In the genomic region with DNA sequence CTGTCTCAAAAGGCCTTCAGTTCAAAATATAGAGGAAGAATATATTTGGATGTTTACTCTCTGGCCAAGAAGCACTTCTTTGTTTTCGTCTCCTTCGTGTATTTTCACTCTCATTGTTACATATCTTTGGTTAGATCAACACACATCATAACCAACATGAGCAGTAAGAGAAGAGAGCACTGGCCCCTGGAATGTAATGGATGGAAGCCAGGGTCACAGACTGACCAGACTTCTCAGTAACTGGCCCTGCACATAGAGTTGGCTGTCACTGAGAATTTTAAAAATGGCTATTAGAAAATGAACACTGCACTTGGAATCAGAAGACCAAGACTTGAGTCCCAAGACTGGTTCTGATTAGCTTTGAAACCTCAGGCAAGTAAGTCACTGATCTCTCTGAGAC, we compare ENCODE assay signal across 23 cellular contexts.
DNase-seq lines count a peak whose midpoint lies in the region; ATAC-seq, FAIRE-seq and TF ChIP-seq lines count a peak whose summit lies in the region.
"Had no signal": no experiment of that assay in that cellular context is flagged by ENCODE, and none has a peak within 500 bp of the region (broad histone marks: within the 10 kb centered on the region; RNA-seq: fewer than 3 reads in every experiment).

No MANE protein-coding gene starts in this region.

- TF ChIP-seq RAD21 in SK-N-SH (IDR thresholded peaks at IDR 0.05; ENCODE audit: low read length): no peak

- H3K4me1 Mint-ChIP-seq in neural progenitor cell: no peaks in the 10 kb centered on the region
- H3K4me1 Mint-ChIP-seq: B cell had no signal

- intact Hi-C loops in PC-3 (cut with micrococcal nuclease) (no loop called here), adrenal gland (cut with DNase I) (no loop called here)

- H3K4me1 ChIP-seq in SK-N-SH (ENCODE audit: control insufficient read depth in 1 of 2, insufficient read depth in 2 of 2, low read depth in 1 of 2, low read length in 1 of 2): peaks cover 0 to 5% of the 10 kb centered on the region in 2 experiments; a peak in 2 of 4 replicates
- H3K4me1 ChIP-seq in PC-3 (ENCODE audit: insufficient read depth, low read length): peaks cover 7% of the 10 kb centered on the region
- H3K4me1 ChIP-seq in neural progenitor cell: no peaks in the 10 kb centered on the region
- no peaks in the 10 kb centered on the region for H3K4me1 ChIP-seq in adrenal gland (replicated peaks in 1 of 2)
- H3K4me1 ChIP-seq: A549, Caco-2 had no signal

- H3K4me3 Mint-ChIP-seq in neural progenitor cell: no peak overlapping the region
- H3K4me3 Mint-ChIP-seq: B cell; CD4-positive, alpha-beta T cell; CD8-positive, alpha-beta T cell had no signal

- CTCF ChIA-PET in SK-N-SH (lab: Yijun Ruan, JAX) (no interaction called here), PC-3 (lab: Charles Lee) (no interaction called here)

- no peaks in the 10 kb centered on the region for H3K9me3 Mint-ChIP-seq in neural progenitor cell
- H3K9me3 Mint-ChIP-seq: CD8-positive, alpha-beta T cell had no signal

- H3K9ac ChIP-seq in SK-N-SH (no peak overlapping the region), PC-3 (ENCODE audit: low read length) (no peak overlapping the region), neural progenitor cell (no peak overlapping the region)
- H3K9ac ChIP-seq: BLaER1 treated with 17β-estradiol and CSF1 and Interleukin-3, amounts not matched to agents 10 nM and 100 nM had no signal

- H4K20me1 ChIP-seq in SK-N-SH (ENCODE audit: insufficient read depth) (no peaks in the 10 kb centered on the region), PC-3 (ENCODE audit: low read length) (no peaks in the 10 kb centered on the region), neural progenitor cell (ENCODE audit: low read depth) (no peaks in the 10 kb centered on the region)
- H4K20me1 ChIP-seq: BLaER1 treated with 17β-estradiol and CSF1 and Interleukin-3, amounts not matched to agents 10 nM and 100 nM had no signal

- no peak overlapping the region for H3K4me2 ChIP-seq in SK-N-SH
- H3K4me2 ChIP-seq in PC-3 (ENCODE audit: low read length): no peak overlapping the region
- no peak overlapping the region for H3K4me2 ChIP-seq in neural progenitor cell
- H3K4me2 ChIP-seq: A549; BLaER1 treated with 17β-estradiol and CSF1 and Interleukin-3, amounts not matched to agents 10 nM and 100 nM had no signal

- no peaks in the 10 kb centered on the region for H3K79me2 ChIP-seq in SK-N-SH (ENCODE audit: insufficient read depth)
- no peaks in the 10 kb centered on the region for H3K79me2 ChIP-seq in PC-3 (ENCODE audit: low read length)
- no peaks in the 10 kb centered on the region for H3K79me2 ChIP-seq in neural progenitor cell (ENCODE audit: low read depth)

- BruUV-seq in PC-3 (replicated peaks; lab: Mats Ljungman, UMichigan): no TSS peak

- H3K9me2 ChIP-seq in SK-N-SH (no peaks in the 10 kb centered on the region), PC-3 (replicated peaks; ENCODE audit: low read length) (no peaks in the 10 kb centered on the region)

- H3K27me3 Mint-ChIP-seq in neural progenitor cell (ENCODE audit: insufficient read depth, low read depth): peaks cover 3% of the 10 kb centered on the region
- H3K27me3 Mint-ChIP-seq: B cell; CD4-positive, alpha-beta T cell had no signal

- no peak for TF ChIP-seq POLR2A in adrenal gland (IDR thresholded peaks at IDR 0.05)

- peak; percentile 94 for ATAC-seq in SK-N-SH treated with all-trans-retinoic acid at 6 μM for 48 hours
- ATAC-seq in PC-3: 0 out of 2 replicates have a peak, but pooled peaks have one; percentile 25
- ATAC-seq: A549; CD8-positive, alpha-beta T cell; GM12878 had no signal

- no peak for TF ChIP-seq EP300 in SK-N-SH (IDR thresholded peaks at IDR 0.05; ENCODE audit: borderline replicate concordance in 1 of 2, low read depth in 1 of 2, low read length in 1 of 2)

- H3K4me3 ChIP-seq in SK-N-SH (ENCODE audit: low read depth in 2 of 2, low read length in 1 of 2) (no peak overlapping the region), PC-3 (ENCODE audit: low read length) (no peak overlapping the region), neural progenitor cell (no peak overlapping the region), adrenal gland (no peak overlapping the region)
- H3K4me3 ChIP-seq: A549; BLaER1 treated with 17β-estradiol and CSF1 and Interleukin-3, amounts not matched to agents 10 nM and 100 nM; GM12878 had no signal

- DNase-seq in SK-N-SH: no peak
- DNase-seq in PC-3: peak; percentile 23
- DNase-seq in neural progenitor cell (ENCODE audit: low spot score): no peak
- DNase-seq in RCC 7860 (ENCODE audit: low spot score): no peak
- no peak for DNase-seq in adrenal gland
- no peak for DNase-seq in SHP77 treated with DMSO at 0.1 percent for 48 hours (lab: John Stamatoyannopoulos, UW)
- DNase-seq: AML-193; Caco-2; Calu3; CD4-positive, alpha-beta T cell; CD8-positive, alpha-beta T cell; DMS79 treated with DMSO at 0.1 percent for 48 hours; EL; GDM1 had no signal

- H3K9me3 ChIP-seq in SK-N-SH (no peaks in the 10 kb centered on the region), PC-3 (ENCODE audit: low read length) (no peaks in the 10 kb centered on the region), neural progenitor cell (ENCODE audit: low read depth) (no peaks in the 10 kb centered on the region), adrenal gland (replicated peaks in 1 of 3) (no peaks in the 10 kb centered on the region)
- H3K9me3 ChIP-seq: A549, Caco-2 had no signal

- H3K36me3 ChIP-seq in SK-N-SH (replicated peaks in 1 of 2; ENCODE audit: control insufficient read depth in 1 of 2, insufficient read depth in 2 of 2, low read length in 1 of 2) (no peaks in the 10 kb centered on the region), PC-3 (ENCODE audit: low read depth, low read length) (no peaks in the 10 kb centered on the region), neural progenitor cell (no peaks in the 10 kb centered on the region), adrenal gland (replicated peaks in 1 of 2) (no peaks in the 10 kb centered on the region)
- H3K36me3 ChIP-seq: BLaER1 treated with 17β-estradiol and CSF1 and Interleukin-3, amounts not matched to agents 10 nM and 100 nM had no signal

- no peak overlapping the region for H3K27ac Mint-ChIP-seq in neural progenitor cell
- H3K27ac Mint-ChIP-seq: B cell; CD4-positive, alpha-beta T cell; CD8-positive, alpha-beta T cell had no signal

- WGBS in SK-N-SH (ENCODE audit: low lambda C conversion rate): 2% methylated on average over 2 of the region's 2 CpGs
- WGBS in adrenal gland, 4 donors: 20 to 26% (median 25%) methylated on average over 2 of the region's 2 CpGs

- TF ChIP-seq CTCF in SK-N-SH (IDR thresholded peaks at IDR 0.05) (no peak), PC-3 (conservative IDR thresholded peaks at IDR 0.05; ENCODE audit: low read depth, low read length) (no peak), neural progenitor cell (IDR thresholded peaks at IDR 0.05) (no peak), adrenal gland (IDR thresholded peaks at IDR 0.05) (no peak)

- H3K27ac ChIP-seq in SK-N-SH (ENCODE audit: low read depth in 2 of 2, low read length in 1 of 2) (peak overlapping the region in 1 of 2 experiments; percentile 80; a peak in 1 of 4 replicates), PC-3 (ENCODE audit: low read length) (no peak overlapping the region), neural progenitor cell (no peak overlapping the region), adrenal gland (no peak overlapping the region)
- H3K27ac ChIP-seq: 22Rv1; A549; BLaER1 treated with 17β-estradiol and CSF1 and Interleukin-3, amounts not matched to agents 10 nM and 100 nM; C4-2B had no signal

- POLR2A ChIA-PET in SK-N-SH (lab: Yijun Ruan, JAX) (no interaction called here), PC-3 (lab: Charles Lee; ENCODE audit: unreplicated experiment) (no interaction called here)

- H3K27me3 ChIP-seq in SK-N-SH (ENCODE audit: insufficient read depth) (no peaks in the 10 kb centered on the region), PC-3 (ENCODE audit: low read length) (no peaks in the 10 kb centered on the region), neural progenitor cell (no peaks in the 10 kb centered on the region), adrenal gland (no peaks in the 10 kb centered on the region)
- H3K27me3 ChIP-seq: BLaER1 treated with 17β-estradiol and CSF1 and Interleukin-3, amounts not matched to agents 10 nM and 100 nM had no signal

- no peak overlapping the region for H2AFZ ChIP-seq in SK-N-SH (ENCODE audit: low read depth)
- H2AFZ ChIP-seq in PC-3 (ENCODE audit: low read length): no peak overlapping the region
- peak overlapping the region; percentile 51 for H2AFZ ChIP-seq in neural progenitor cell (replicated peaks)

- no peaks in the 10 kb centered on the region for H3K36me3 Mint-ChIP-seq in neural progenitor cell
- H3K36me3 Mint-ChIP-seq: CD8-positive, alpha-beta T cell had no signal

- H3F3A ChIP-seq in SK-N-SH (replicated peaks; ENCODE audit: insufficient read depth) (no peaks in the 10 kb centered on the region), PC-3 (ENCODE audit: low read length, unreplicated experiment) (no peaks in the 10 kb centered on the region), neural progenitor cell (ENCODE audit: low read depth) (no peaks in the 10 kb centered on the region)

- no peak for FAIRE-seq in RCC 7860 (lab: Jason Lieb, UNC)
- FAIRE-seq: A549, GM12878, GM12892, GM18507 had no signal

TF ChIP-seq in SK-N-SH treated with all-trans-retinoic acid at 6 μM for 48 hours, 23 proteins besides CTCF, POLR2A, EP300 and RAD21 (continues in another document):
- no peak for TF ChIP-seq ZC3H10 (CRISPR knock-in tag; IDR thresholded peaks at IDR 0.05)

TF ChIP-seq in SK-N-SH, 30 proteins besides CTCF, POLR2A, EP300 and RAD21 (continues in another document):
- TF ChIP-seq, protein P1, sequence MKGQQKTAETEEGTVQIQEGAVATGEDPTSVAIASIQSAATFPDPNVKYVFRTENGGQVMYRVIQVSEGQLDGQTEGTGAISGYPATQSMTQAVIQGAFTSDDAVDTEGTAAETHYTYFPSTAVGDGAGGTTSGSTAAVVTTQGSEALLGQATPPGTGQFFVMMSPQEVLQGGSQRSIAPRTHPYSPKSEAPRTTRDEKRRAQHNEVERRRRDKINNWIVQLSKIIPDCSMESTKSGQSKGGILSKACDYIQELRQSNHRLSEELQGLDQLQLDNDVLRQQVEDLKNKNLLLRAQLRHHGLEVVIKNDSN (IDR thresholded peaks at IDR 0.05; ENCODE audit: borderline replicate concordance, low read depth): no peak
- TF ChIP-seq JUND (IDR thresholded peaks at IDR 0.05): no peak
- no peak for TF ChIP-seq TCF12 (IDR thresholded peaks at IDR 0.05)
- TF ChIP-seq EZH2phosphoT487 (IDR thresholded peaks at IDR 0.05; ENCODE audit: borderline replicate concordance, low read depth): no peak
- no peak for TF ChIP-seq NRF1 (IDR thresholded peaks at IDR 0.05; ENCODE audit: low read depth, low read length)
- TF ChIP-seq POLR2AphosphoS5 (IDR thresholded peaks at IDR 0.05; ENCODE audit: low read depth, low read length): no peak
- TF ChIP-seq RCOR1 (IDR thresholded peaks at IDR 0.05; ENCODE audit: low read length): no peak
- TF ChIP-seq GATA2 (CRISPR knock-in tag; IDR thresholded peaks at IDR 0.05): no peak
- no peak for TF ChIP-seq RFX5 (IDR thresholded peaks at IDR 0.05; ENCODE audit: low read length)
- TF ChIP-seq SMC3 (IDR thresholded peaks at IDR 0.05; ENCODE audit: low read depth, low read length): no peak
- no peak for TF ChIP-seq FOXJ3 (CRISPR knock-in tag; IDR thresholded peaks at IDR 0.05)
- TF ChIP-seq ELF1 (IDR thresholded peaks at IDR 0.05): no peak
- no peak for TF ChIP-seq MEF2A (IDR thresholded peaks at IDR 0.05; ENCODE audit: borderline replicate concordance, low read depth)
